Comparison of ENCODE assay signal across 8 cellular contexts in genomic region chr12:38664661-38665269, GRCh38.
A peak's percentile ranks its signal among the peaks of the same experiment; 100 is the strongest.
DNase-seq lines count a peak whose midpoint lies in the region; ATAC-seq, FAIRE-seq and TF ChIP-seq lines count a peak whose summit lies in the region.

No MANE protein-coding gene starts in this region.

- H3K4me1 ChIP-seq in mammary epithelial cell (ENCODE audit: insufficient read depth, low read length) (no peaks in the 10 kb centered on the region), pancreas (peaks cover 0 to 2% (median 0%) of the 10 kb centered on the region in 3 donors)
- no peaks in the 10 kb centered on the region for H3K4me1 ChIP-seq in effector memory CD4-positive, alpha-beta T cell (ENCODE audit: control insufficient read depth, insufficient read depth, low read length, poor library complexity, severe bottlenecking)

- CTCF ChIA-PET in mammary epithelial cell (lab: Charles Lee; ENCODE audit: low non-redundant PET), result interaction anchor here (0.5 to 0.6 kb wide), 3 partner anchors 241 to 675 kb away, joined by 4 to 5 read pairs (median 4); partner anchors contain the start of gene CPNE8

- ATAC-seq in GM19324 (IDR thresholded peaks at IDR 0.05; ENCODE audit: low FRiP score, unreplicated experiment), result peak; percentile 76
- ATAC-seq in HG03565 (IDR thresholded peaks at IDR 0.05; ENCODE audit: unreplicated experiment), result peak; percentile 73
- ATAC-seq in pancreas, result peak in 2 of 4 donors; percentile 38 to 56

- BruUV-seq in mammary epithelial cell (replicated peaks; lab: Mats Ljungman, UMichigan), result no TSS peak

- intact Hi-C loops in mammary epithelial cell (cut with micrococcal nuclease) (loop anchor here (1.0 to 10.0 kb wide), 3 partner anchors 242 to 610 kb away; no protein-coding TSS in a partner anchor), pancreas (cut with DNase I) (no loop called here)

- dilution Hi-C loops in mammary epithelial cell (cut with HindIII; ENCODE audit: low sequenced_read_pairs), result no loop called here

- H3K9me3 ChIP-seq in mammary epithelial cell (replicated peaks; ENCODE audit: insufficient read depth, low read length), result peaks cover 3% of the 10 kb centered on the region
- H3K9me3 ChIP-seq in pancreas, result peaks cover 0 to 3% (median 0%) of the 10 kb centered on the region in 4 donors
- no peaks in the 10 kb centered on the region for H3K9me3 ChIP-seq in effector memory CD4-positive, alpha-beta T cell (ENCODE audit: control insufficient read depth, low read length)

- DNase-seq in AG20443 (ENCODE audit: low spot score), result peak; percentile 19
- DNase-seq in mammary epithelial cell, result peak; percentile 24
- DNase-seq in pancreas, result no peak
- DNase-seq in NOMO-1 treated with dmso at 0.1 percent for 144 hours (lab: John Stamatoyannopoulos, UW; ENCODE audit: unreplicated experiment), result no peak
- DNase-seq in nucleus accumbens (lab: John Stamatoyannopoulos, UW), result no peak
- DNase-seq in effector memory CD4-positive, alpha-beta T cell, result no peak

- H3K9ac ChIP-seq in mammary epithelial cell (ENCODE audit: insufficient read depth, low read length), result no peak overlapping the region

- TF ChIP-seq CTCF in mammary epithelial cell (conservative IDR thresholded peaks at IDR 0.05 in 1 of 2, IDR thresholded peaks at IDR 0.05 in 1 of 2; ENCODE audit: extremely low read depth in 1 of 2, insufficient read depth in 1 of 2, low read depth in 1 of 2, low read length in 2 of 2), result peak; percentile 63 to 73
- peak in 1 of 4 donors; percentile 9 for TF ChIP-seq CTCF in pancreas (IDR thresholded peaks at IDR 0.05)

- in situ Hi-C loops in mammary epithelial cell (cut with MboI; ENCODE audit: low sequenced_read_pairs in 2 of 2), result loop anchor here in 1 of 2 donors (25.0 kb wide), 1 partner anchor 248 kb away; the partner anchor contains the start of gene CPNE8

- FAIRE-seq in pancreas (lab: Jason Lieb, UNC), result peak; percentile 13

- no peaks in the 10 kb centered on the region for H3K79me2 ChIP-seq in mammary epithelial cell (ENCODE audit: insufficient read depth, low read length)

- H3K36me3 ChIP-seq in mammary epithelial cell (ENCODE audit: insufficient read depth, low read length), result no peaks in the 10 kb centered on the region
- H3K36me3 ChIP-seq in pancreas, result no peaks in the 10 kb centered on the region
- H3K36me3 ChIP-seq in effector memory CD4-positive, alpha-beta T cell (ENCODE audit: control insufficient read depth, insufficient read depth, low read length), result no peaks in the 10 kb centered on the region

- H3K27ac ChIP-seq in mammary epithelial cell (ENCODE audit: insufficient read depth, low read depth, low read length), result no peak overlapping the region
- no peak overlapping the region for H3K27ac ChIP-seq in pancreas
- no peak overlapping the region for H3K27ac ChIP-seq in effector memory CD4-positive, alpha-beta T cell (ENCODE audit: insufficient read depth, low read length, poor library complexity, severe bottlenecking)

- no peak overlapping the region for H2AFZ ChIP-seq in mammary epithelial cell (ENCODE audit: low read depth, low read length)

- H3K4me3 ChIP-seq in mammary epithelial cell (replicated peaks in 1 of 3; ENCODE audit: insufficient read depth in 1 of 3, low read depth in 2 of 3, low read length in 3 of 3) (no peak overlapping the region), pancreas (no peak overlapping the region)
- H3K4me3 ChIP-seq in effector memory CD4-positive, alpha-beta T cell (ENCODE audit: insufficient read depth, low read depth, low read length, poor library complexity, severe bottlenecking), result no peak overlapping the region

- H3K4me2 ChIP-seq in mammary epithelial cell (ENCODE audit: insufficient read depth, low read depth, low read length), result no peak overlapping the region

- H3K27me3 ChIP-seq in mammary epithelial cell (ENCODE audit: insufficient read depth, low read length) (no peaks in the 10 kb centered on the region), pancreas (no peaks in the 10 kb centered on the region)
- H3K27me3 ChIP-seq in effector memory CD4-positive, alpha-beta T cell (replicated peaks; ENCODE audit: control insufficient read depth, insufficient read depth, low read length, poor library complexity, severe bottlenecking), result no peaks in the 10 kb centered on the region

- H4K20me1 ChIP-seq in mammary epithelial cell (ENCODE audit: insufficient read depth, low read length), result no peaks in the 10 kb centered on the region

Comparison
In these comparisons a context has a peak if more than half of its experiments do, and no peak if none do; other contexts are left out.
1. DNase-seq: peak in AG20443 (single experiment) and mammary epithelial cell (single experiment); none in pancreas (0 of 6), NOMO-1 treated with dmso at 0.1 percent for 144 hours (single experiment), nucleus accumbens (0 of 56) and effector memory CD4-positive, alpha-beta T cell (0 of 3).